In the genomic region with DNA sequence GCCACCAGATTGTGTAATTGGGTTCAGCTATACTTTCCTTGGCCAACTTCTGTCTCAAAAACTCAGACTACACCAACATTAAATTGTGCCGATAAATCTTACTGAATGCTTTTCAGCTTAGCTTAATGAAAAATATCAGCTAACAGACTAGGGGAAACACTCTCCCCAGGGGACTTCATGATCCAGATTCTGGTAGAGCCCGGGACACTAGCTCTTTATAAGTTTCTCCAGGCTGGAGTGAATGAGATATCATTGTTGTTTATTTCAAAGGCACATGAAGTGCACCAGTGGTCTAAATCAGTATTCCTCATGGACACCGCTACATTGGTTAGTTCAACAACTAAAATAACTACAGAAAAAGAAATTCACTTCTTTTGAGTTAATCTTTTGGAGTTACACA, we compare ENCODE assay signal across 19 cellular contexts.
"Had no signal": no experiment of that assay in that cellular context is flagged by ENCODE, and none has a peak within 500 bp of the region (broad histone marks: within the 10 kb centered on the region; RNA-seq: fewer than 3 reads in every experiment).

No MANE protein-coding gene starts in this region.

- H3K4me3 ChIP-seq: gastrocnemius medialis, pancreas, spleen had no signal

- H3K36me3 ChIP-seq: gastrocnemius medialis, pancreas, spleen had no signal

- FAIRE-seq: pancreas, TTC549 had no signal

- H3K27ac ChIP-seq: spleen had no signal

- DNase-seq: activated CD4-positive, alpha-beta memory T cell treated with anti-CD3 and anti-CD28 coated beads for 36 hours; activated CD4-positive, alpha-beta T cell treated with anti-CD3 and anti-CD28 coated beads for 36 hours; activated gamma-delta T cell treated with Interleukin-2 at 50 U/mL for 16 hours; activated naive CD8-positive, alpha-beta T cell treated with anti-CD3 and anti-CD28 coated beads for 36 hours; activated T-cell treated with anti-CD3 and anti-CD28 coated beads for 4 hours; amniotic stem cell; effector CD8-positive, alpha-beta T cell; gastrocnemius medialis; immature natural killer cell; kidney glomerular epithelial cell; mesenchymal stem cell; naive thymus-derived CD4-positive, alpha-beta T cell; spleen; stimulated activated CD4-positive, alpha-beta T cell treated with anti-CD3 and anti-CD28 coated beads, Interleukin-4, amount 100 ng/mL, for 4 hours; stimulated activated naive B cell treated with anti-CD40 and anti-IgM and Interleukin-4, amounts not matched to agents 10 μg/mL and 1 μg/mL and 100 μg/mL, for 72 hours had no signal

- ATAC-seq: activated CD4-positive, alpha-beta T cell treated with anti-CD3 and anti-CD28 coated beads for 36 hours; esophagus mucosa; naive thymus-derived CD4-positive, alpha-beta T cell; stimulated activated naive B cell treated with anti-CD40 and anti-IgM and Interleukin-4, amounts not matched to agents 10 μg/mL and 1 μg/mL and 100 μg/mL, for 72 hours; WTC11 had no signal

- H3K9me3 ChIP-seq: gastrocnemius medialis, pancreas, spleen had no signal

- H3K4me1 ChIP-seq: spleen had no signal

- H3K27me3 ChIP-seq: gastrocnemius medialis, pancreas, spleen had no signal
